Comparison of ENCODE assay signal across 17 cellular contexts in genomic region chr7:75644599-75644998, GRCh38.
DNase-seq lines count a peak whose midpoint lies in the region; ATAC-seq and TF ChIP-seq lines count a peak whose summit lies in the region.
"Had no signal": no experiment of that assay in that cellular context is flagged by ENCODE, and none has a peak within 500 bp of the region (broad histone marks: within the 10 kb centered on the region; RNA-seq: fewer than 3 reads in every experiment).

No MANE protein-coding gene starts in this region.

- no peak for TF ChIP-seq CTCF in PC-3 (conservative IDR thresholded peaks at IDR 0.05; ENCODE audit: low read depth, low read length)

- ATAC-seq in PC-3 = peak; percentile 14; the same call in 1 of the 2 replicates
- ATAC-seq in GM18511 (IDR thresholded peaks at IDR 0.05; ENCODE audit: unreplicated experiment) = no peak
- ATAC-seq: GM23338 had no signal

- H3K36me3 ChIP-seq in H7 (replicated peaks; ENCODE audit: control insufficient read depth, insufficient read depth, low read length) = no peaks in the 10 kb centered on the region
- H3K36me3 ChIP-seq in PC-3 (ENCODE audit: low read depth, low read length) = no peaks in the 10 kb centered on the region
- H3K36me3 ChIP-seq in neuronal stem cell (replicated peaks in 1 of 2; ENCODE audit: control insufficient read depth in 2 of 2, insufficient read depth in 2 of 2, low read length in 2 of 2) = no peaks in the 10 kb centered on the region
- H3K36me3 ChIP-seq: BE2C, HAP-1 had no signal

- no peak overlapping the region for H2BK15ac ChIP-seq in neuronal stem cell (ENCODE audit: low read length)

- H3K4me1 ChIP-seq in PC-3 (ENCODE audit: insufficient read depth, low read length) (no peaks in the 10 kb centered on the region), neuronal stem cell (ENCODE audit: control insufficient read depth in 2 of 2, insufficient read depth in 1 of 2, low read depth in 1 of 2, low read length in 2 of 2) (peaks cover 6 to 7% of the 10 kb centered on the region in 2 donors)
- H3K4me1 ChIP-seq: BE2C had no signal

- H3K4me3 ChIP-seq in H7 (ENCODE audit: insufficient read depth, low read depth, low read length) (no peak overlapping the region), PC-3 (ENCODE audit: low read length) (no peak overlapping the region), neuronal stem cell (ENCODE audit: low read length in 2 of 2) (no peak overlapping the region)
- H3K4me3 ChIP-seq: GM23338, HAP-1 had no signal

- H3F3A ChIP-seq in PC-3 (ENCODE audit: low read length, unreplicated experiment) = no peaks in the 10 kb centered on the region

- no TSS peak for BruUV-seq in PC-3 (replicated peaks; lab: Mats Ljungman, UMichigan)

- H3K23ac ChIP-seq in neuronal stem cell (ENCODE audit: low read depth, low read length, poor library complexity) = no peak overlapping the region

- H3K4ac ChIP-seq in neuronal stem cell (ENCODE audit: low read length) = no peak overlapping the region

- H3K9me3 ChIP-seq in PC-3 (ENCODE audit: low read length) (no peaks in the 10 kb centered on the region), neuronal stem cell (replicated peaks in 1 of 2; ENCODE audit: control insufficient read depth in 2 of 2, insufficient read depth in 1 of 2, low read depth in 1 of 2, low read length in 2 of 2) (peaks cover 2 to 13% of the 10 kb centered on the region in 2 donors)
- H3K9me3 ChIP-seq: BE2C, Caco-2 had no signal

- H4K20me1 ChIP-seq in PC-3 (ENCODE audit: low read length) = no peaks in the 10 kb centered on the region

- intact Hi-C loops in PC-3 (cut with micrococcal nuclease) = loop anchor here (5.0 kb wide), 1 partner anchor 118 kb away; no protein-coding TSS in a partner anchor

- H2BK120ac ChIP-seq in neuronal stem cell (ENCODE audit: low read depth, low read length) = no peak overlapping the region

- no peak overlapping the region for H4K8ac ChIP-seq in neuronal stem cell (ENCODE audit: low read depth, low read length)

- H3K79me1 ChIP-seq in neuronal stem cell (ENCODE audit: low read depth, low read length) = no peaks in the 10 kb centered on the region

- no peaks in the 10 kb centered on the region for H3K9me2 ChIP-seq in PC-3 (replicated peaks; ENCODE audit: low read length)

- H2BK12ac ChIP-seq in neuronal stem cell (ENCODE audit: low read length) = no peak overlapping the region

- no peak overlapping the region for H2BK5ac ChIP-seq in neuronal stem cell (ENCODE audit: low read length)

- DNase-seq in H7 (peak; percentile 35), PC-3 (peak; percentile 2), left kidney (ENCODE audit: low read depth, low spot score) (peak; percentile 38), neuronal stem cell (ENCODE audit: low spot score) (no peak)
- no peak for DNase-seq in activated effector memory CD4-positive, alpha-beta T cell treated with anti-CD3 and anti-CD28 coated beads, Interleukin-2, amount 50 U/mL, for 16 hours
- no peak for DNase-seq in activated CD8-positive, alpha-beta memory T cell treated with anti-CD3 and anti-CD28 coated beads for 24 hours
- DNase-seq: BE2C; C1 segment of cervical spinal cord; Caco-2; CD4-positive, CD25-positive, alpha-beta regulatory T cell; CD8-positive, alpha-beta memory T cell; DMS153; DMS79; GDM1 had no signal

- WGBS in neuronal stem cell (ENCODE audit: extremely low coverage in 2 of 2, insufficient read length in 2 of 2, insufficient replicate concordance in 1 of 2), 2 donors = no CpG with 5 or more reads among the region's 5 CpGs

- H3K9ac ChIP-seq in PC-3 (ENCODE audit: low read length) = no peak overlapping the region
- H3K9ac ChIP-seq in neuronal stem cell (ENCODE audit: low read depth, low read length, poor library complexity) = no peak overlapping the region

- H3K27me3 ChIP-seq in H7 (ENCODE audit: control insufficient read depth, insufficient read depth, low read length) (no peaks in the 10 kb centered on the region), PC-3 (ENCODE audit: low read length) (no peaks in the 10 kb centered on the region), neuronal stem cell (ENCODE audit: control insufficient read depth in 3 of 3, insufficient read depth in 3 of 3, low read depth in 1 of 3, low read length in 3 of 3) (no peaks in the 10 kb centered on the region)
- H3K27me3 ChIP-seq: BE2C had no signal

- H3K27ac ChIP-seq in PC-3 (ENCODE audit: low read length) (no peak overlapping the region), neuronal stem cell (replicated peaks; ENCODE audit: low read length) (no peak overlapping the region)

- H2AK5ac ChIP-seq in neuronal stem cell (ENCODE audit: low read depth, low read length) = no peak overlapping the region

- CTCF ChIA-PET in PC-3 (lab: Charles Lee) = no interaction called here

- no peaks in the 10 kb centered on the region for H3K79me2 ChIP-seq in PC-3 (ENCODE audit: low read length)

- no peak overlapping the region for H3K14ac ChIP-seq in neuronal stem cell (ENCODE audit: low read length)

- H3K18ac ChIP-seq in neuronal stem cell (ENCODE audit: low read length) = peak overlapping the region; percentile 15

- POLR2A ChIA-PET in PC-3 (lab: Charles Lee; ENCODE audit: unreplicated experiment) = no interaction called here

- no peak overlapping the region for H4K91ac ChIP-seq in neuronal stem cell (ENCODE audit: low read depth, low read length, poor library complexity)

- no peak overlapping the region for H3K4me2 ChIP-seq in PC-3 (ENCODE audit: low read length)
- no peak overlapping the region for H3K4me2 ChIP-seq in neuronal stem cell (ENCODE audit: insufficient read depth, low read length, poor library complexity, severe bottlenecking)
- H3K4me2 ChIP-seq: GM23338 had no signal

- H2AFZ ChIP-seq in PC-3 (ENCODE audit: low read length) = no peak overlapping the region
- no peak overlapping the region for H2AFZ ChIP-seq in neuronal stem cell (ENCODE audit: low read length)
- H2AFZ ChIP-seq: GM23338 had no signal

Comparison
In these comparisons a context has a peak if more than half of its experiments do, and no peak if none do; other contexts are left out.
1. DNase-seq: peak in H7 (single experiment), PC-3 (single experiment) and left kidney (single experiment); none in neuronal stem cell (single experiment), activated effector memory CD4-positive, alpha-beta T cell treated with anti-CD3 and anti-CD28 coated beads, Interleukin-2, amount 50 U/mL, for 16 hours (single experiment) and activated CD8-positive, alpha-beta memory T cell treated with anti-CD3 and anti-CD28 coated beads for 24 hours (single experiment).